Comparison of ENCODE assay signal across 8 cellular contexts in the genomic region with DNA sequence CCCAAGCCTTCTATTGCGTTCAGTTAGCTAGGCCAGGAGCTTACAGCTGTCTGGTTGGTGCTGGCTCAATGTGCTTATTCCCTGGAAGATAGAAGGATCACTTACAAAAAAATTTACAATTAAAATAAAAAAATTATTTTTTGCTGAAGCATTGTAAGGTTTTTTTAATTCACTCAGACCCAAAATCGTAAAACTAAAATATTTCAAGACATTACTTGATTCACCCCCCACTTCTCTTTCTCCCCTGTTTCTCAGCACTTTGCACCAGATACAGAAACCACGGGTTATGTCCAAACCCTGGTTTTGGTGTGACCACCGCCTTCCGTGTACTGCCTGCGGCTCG. TPM values are rescaled to one million over a fixed set of nuclear protein-coding genes. Genes with fewer than 3 reads are reported as not detected.
A peak's percentile ranks its signal among the peaks of the same experiment; 100 is the strongest.
DNase-seq lines count a peak whose midpoint lies in the region; TF ChIP-seq lines count a peak whose summit lies in the region.

No MANE protein-coding gene starts in this region.

- H3K9me3 ChIP-seq in iPS-18a (ENCODE audit: control insufficient read depth, low read depth, low read length) (no peaks in the 10 kb centered on the region), skeletal muscle satellite cell (replicated peaks; ENCODE audit: low read length) (no peaks in the 10 kb centered on the region)

- H3K27me3 Mint-ChIP-seq in HFFc6 (ENCODE audit: insufficient read depth), result peaks cover 3% of the 10 kb centered on the region; the same call in 1 of the 2 replicates

- H3K27ac ChIP-seq in angular gyrus (ENCODE audit: low read depth, low read length) (peak overlapping the region; percentile 56), iPS-18a (ENCODE audit: low read length) (no peak overlapping the region)

- H3K9me3 Mint-ChIP-seq in HFFc6, result no peaks in the 10 kb centered on the region; the same call in 1 of the 2 replicates

- no peaks in the 10 kb centered on the region for H3K36me3 ChIP-seq in iPS-18a (ENCODE audit: control insufficient read depth, low read depth, low read length)
- no peaks in the 10 kb centered on the region for H3K36me3 ChIP-seq in skeletal muscle satellite cell (ENCODE audit: insufficient read depth, low read length)

- H3K9ac ChIP-seq in iPS-18a (ENCODE audit: low read length) (peak overlapping the region; percentile 22), skeletal muscle satellite cell (ENCODE audit: low read depth, low read length) (peak overlapping the region; percentile 92)

- peaks cover 11% of the 10 kb centered on the region for H3K36me3 Mint-ChIP-seq in HFFc6 (ENCODE audit: low read depth)

- H3K27ac Mint-ChIP-seq in HFFc6, result peak overlapping the region; percentile 81

- peak overlapping the region; percentile 66 for H3K4me3 ChIP-seq in iPS-18a (ENCODE audit: low read length)
- H3K4me3 ChIP-seq in skeletal muscle satellite cell (ENCODE audit: low read length), result peak overlapping the region; percentile 94

- H3K4me1 Mint-ChIP-seq in HFFc6 (ENCODE audit: low read depth), result peaks cover 44% of the 10 kb centered on the region

- TF ChIP-seq CTCF in HFFc6 (IDR thresholded peaks at IDR 0.05), result no peak

- H3K4me1 ChIP-seq in iPS-18a (ENCODE audit: control insufficient read depth, low read depth, low read length) (peaks cover 12% of the 10 kb centered on the region), skeletal muscle satellite cell (ENCODE audit: control insufficient read depth, insufficient read depth, low read length) (peaks cover 17% of the 10 kb centered on the region)

- H3K27me3 ChIP-seq in iPS-18a (ENCODE audit: control insufficient read depth, insufficient read depth, low read length) (peaks cover 50% of the 10 kb centered on the region), skeletal muscle satellite cell (ENCODE audit: control insufficient read depth, insufficient read depth, low read length) (no peaks in the 10 kb centered on the region)

- H3K4me3 Mint-ChIP-seq in HFFc6, result peak overlapping the region; percentile 92

- H3K4me2 ChIP-seq in skeletal muscle satellite cell (ENCODE audit: low read length), result peak overlapping the region; percentile 85

- DNase-seq in HFFc6 (no peak), anterior cingulate cortex (lab: John Stamatoyannopoulos, UW) (no peak), ureter (ENCODE audit: low spot score) (no peak), NCI-H2107 treated with DMSO at 0.1 percent for 48 hours (lab: John Stamatoyannopoulos, UW; ENCODE audit: unreplicated experiment) (no peak)
- no peak for DNase-seq in activated CD8-positive, alpha-beta memory T cell treated with anti-CD3 and anti-CD28 coated beads, Interleukin-2, amount 50 U/mL, for 4 hours

RNA-seq across cellular contexts. Expression of gene PTPRM, which starts 0.9 kb away (rescaled TPM):
- total RNA-seq in HFFc6 (2021; fragmentation: NEBNext Ultra II Directional; extraction: Animal tissue kit (Norgen Biotek cat#: 25700)), result 10 to 100 TPM; 39.4 to 49.8 (median 43.8) TPM
- total RNA-seq in skeletal muscle satellite cell (2012; rRNA removed), result 43.2 and 49.2 TPM in 2 replicates
- 148 TPM for total RNA-seq in ureter
